In the genomic region with DNA sequence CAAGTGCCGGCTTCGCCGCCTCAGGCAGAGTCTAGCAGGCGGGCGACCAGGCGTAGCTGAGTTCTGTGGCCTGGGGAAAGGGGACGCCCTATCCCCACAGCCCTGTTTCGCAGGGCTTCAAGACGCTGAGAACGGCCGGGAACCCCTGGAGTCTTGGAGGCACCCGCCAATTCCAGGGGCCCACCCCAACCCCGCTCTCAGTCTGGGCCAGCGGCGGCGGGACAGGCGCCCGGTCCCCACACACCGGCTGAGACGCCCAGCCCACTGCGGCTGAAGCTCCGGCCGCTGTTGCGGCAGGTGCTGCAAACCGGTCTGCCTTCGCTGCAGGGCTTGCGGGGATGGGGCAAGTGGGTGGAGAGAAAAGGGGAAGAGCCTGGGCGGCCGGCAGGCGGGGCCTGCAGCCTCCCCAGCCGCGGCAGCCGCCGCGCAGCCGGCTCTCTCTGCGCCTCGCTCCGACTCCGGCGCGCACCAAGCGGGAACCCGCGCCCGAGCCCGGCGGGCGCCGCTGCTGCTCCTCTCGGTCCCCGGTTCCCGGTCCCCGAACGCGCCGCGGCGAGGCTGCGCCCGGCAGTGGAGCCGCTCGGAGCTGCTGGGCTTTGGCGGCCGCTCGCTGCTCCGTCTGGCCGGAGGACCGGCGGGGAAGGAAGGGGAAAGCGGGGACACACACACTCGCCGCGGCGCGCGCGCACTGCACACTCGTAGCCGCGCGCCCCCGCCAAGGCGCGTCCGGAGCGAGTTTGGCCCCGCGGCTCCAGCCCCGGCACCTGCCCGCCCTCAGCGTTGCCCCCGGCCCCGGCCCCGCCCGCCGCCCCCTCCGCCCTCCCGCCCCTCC, we compare ENCODE assay signal across 9 cellular contexts. TPM values are rescaled to one million over a fixed set of nuclear protein-coding genes. Genes with fewer than 3 reads are reported as not detected.
A peak's percentile ranks its signal among the peaks of the same experiment; 100 is the strongest.
DNase-seq lines count a peak whose midpoint lies in the region; ATAC-seq and TF ChIP-seq lines count a peak whose summit lies in the region.
"Had no signal": no experiment of that assay in that cellular context is flagged by ENCODE, and none has a peak within 500 bp of the region (broad histone marks: within the 10 kb centered on the region; RNA-seq: fewer than 3 reads in every experiment).

A gene with protein sequence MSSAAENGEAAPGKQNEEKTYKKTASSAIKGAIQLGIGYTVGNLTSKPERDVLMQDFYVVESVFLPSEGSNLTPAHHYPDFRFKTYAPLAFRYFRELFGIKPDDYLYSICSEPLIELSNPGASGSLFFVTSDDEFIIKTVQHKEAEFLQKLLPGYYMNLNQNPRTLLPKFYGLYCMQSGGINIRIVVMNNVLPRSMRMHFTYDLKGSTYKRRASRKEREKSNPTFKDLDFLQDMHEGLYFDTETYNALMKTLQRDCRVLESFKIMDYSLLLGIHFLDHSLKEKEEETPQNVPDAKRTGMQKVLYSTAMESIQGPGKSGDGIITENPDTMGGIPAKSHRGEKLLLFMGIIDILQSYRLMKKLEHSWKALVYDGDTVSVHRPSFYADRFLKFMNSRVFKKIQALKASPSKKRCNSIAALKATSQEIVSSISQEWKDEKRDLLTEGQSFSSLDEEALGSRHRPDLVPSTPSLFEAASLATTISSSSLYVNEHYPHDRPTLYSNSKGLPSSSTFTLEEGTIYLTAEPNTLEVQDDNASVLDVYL (plus strand): TSS at position 437 of the 832 bp plus-strand sequence. CDS start 117,375 bp downstream, outside the sequence.

- H3K79me2 ChIP-seq in GM23338 (replicated peaks; ENCODE audit: insufficient read depth) (peaks cover 5% of the 10 kb centered on the region; the same call in 1 of the 2 replicates), SU-DHL-6 (ENCODE audit: insufficient read depth, low read length) (no peaks in the 10 kb centered on the region)

- peaks cover 23% of the 10 kb centered on the region for H3K4me1 ChIP-seq in GM23338 (ENCODE audit: insufficient read depth)
- H3K4me1 ChIP-seq in colonic mucosa: no peaks in the 10 kb centered on the region
- peaks cover 4 to 46% of the 10 kb centered on the region in 2 donors for H3K4me1 ChIP-seq in left lung

- H4K20me1 ChIP-seq in GM23338 (replicated peaks; ENCODE audit: insufficient read depth): no peaks in the 10 kb centered on the region
- peaks cover 4% of the 10 kb centered on the region; the same call in 1 of the 2 replicates for H4K20me1 ChIP-seq in SU-DHL-6 (ENCODE audit: low read depth, low read length)

- no peaks in the 10 kb centered on the region for H3K9me3 ChIP-seq in SU-DHL-6 (ENCODE audit: insufficient read depth, low read length)
- no peaks in the 10 kb centered on the region for H3K9me3 ChIP-seq in colonic mucosa
- H3K9me3 ChIP-seq in left lung: no peaks in the 10 kb centered on the region

- H3K4me1 Mint-ChIP-seq in GM23338: peaks cover 31% of the 10 kb centered on the region

- H3F3A ChIP-seq in GM23338 (replicated peaks; ENCODE audit: low read depth) (peaks cover 8% of the 10 kb centered on the region), SU-DHL-6 (ENCODE audit: insufficient read depth) (no peaks in the 10 kb centered on the region)

- peak within 1 kb of the TSS; percentile 99 for H3K4me2 ChIP-seq in GM23338
- peak within 1 kb of the TSS; percentile 88 for H3K4me2 ChIP-seq in SU-DHL-6 (ENCODE audit: low read depth, low read length, poor library complexity, severe bottlenecking)

- H3K27me3 Mint-ChIP-seq in GM23338 (ENCODE audit: insufficient read depth, low read depth, poor library complexity): peaks cover 20% of the 10 kb centered on the region

- H3K27ac ChIP-seq in GM23338 (ENCODE audit: low read depth) (no peak within 1 kb of the TSS), SU-DHL-6 (ENCODE audit: low read depth, low read length) (peak within 1 kb of the TSS; percentile 52; the same call in 1 of the 2 replicates), colonic mucosa (peak within 1 kb of the TSS; percentile 88), left lung (peak within 1 kb of the TSS; percentile 85 to 86)
- H3K27ac ChIP-seq: 22Rv1 had no signal

- DNase-seq in NCI-H1436 (lab: John Stamatoyannopoulos, UW) (peak; percentile 43), NCI-H1436 treated with DMSO at 0.1 percent for 48 hours (lab: John Stamatoyannopoulos, UW) (no peak), GM23338 (ENCODE audit: low spot score) (peak; percentile 82), LNCaP clone FGC (ENCODE audit: low read depth) (peak; percentile 34), colonic mucosa (peak; percentile 89), left lung (peak; percentile 88 to 97)
- peak; percentile 32 to 68 for DNase-seq in stimulated activated CD4-positive, alpha-beta T cell treated with anti-CD3 and anti-CD28 coated beads, Interleukin-2, amount 100 ng/mL, for 24 hours

- H3K36me3 Mint-ChIP-seq in GM23338 (ENCODE audit: low read depth): no peaks in the 10 kb centered on the region; the same call in 2 of the 3 replicates

- H3K9ac ChIP-seq in SU-DHL-6 (ENCODE audit: low read length) (peak within 1 kb of the TSS; percentile 57), colonic mucosa (ENCODE audit: low read depth in 2 of 2, low read length in 2 of 2) (peak within 1 kb of the TSS; percentile 88 to 89)

- no peaks in the 10 kb centered on the region for H3K9me3 Mint-ChIP-seq in GM23338

- H2AFZ ChIP-seq in GM23338 (peak within 1 kb of the TSS; percentile 97), SU-DHL-6 (ENCODE audit: low read depth, low read length, severe bottlenecking) (peak within 1 kb of the TSS; percentile 90)

- no peak within 1 kb of the TSS for H3K27ac Mint-ChIP-seq in GM23338

- ATAC-seq in GM23338: peak; percentile 82
- peak; percentile 94 for ATAC-seq in left lung

- TF ChIP-seq CTCF in GM23338 (conservative IDR thresholded peaks at IDR 0.05; ENCODE audit: low read depth in 2 of 2) (no peak), LNCaP clone FGC (IDR thresholded peaks at IDR 0.05; ENCODE audit: control insufficient read depth, extremely low read depth, insufficient read depth) (no peak), SU-DHL-6 (IDR thresholded peaks at IDR 0.05; ENCODE audit: insufficient read depth, low read length, poor library complexity, severe bottlenecking) (no peak), colonic mucosa (IDR thresholded peaks at IDR 0.05) (no peak), left lung (IDR thresholded peaks at IDR 0.05) (no peak)

- intact Hi-C loops in colonic mucosa (cut with DNase I): loop anchor here (5.0 to 10.0 kb wide), 3 partner anchors 77 to 292 kb away; a partner anchor contains a TSS
- intact Hi-C loops in left lung (cut with DNase I): no loop called here

- H3K36me3 ChIP-seq in GM23338 (ENCODE audit: insufficient read depth) (no peaks in the 10 kb centered on the region; the same call in 1 of the 2 replicates), SU-DHL-6 (ENCODE audit: low read length) (no peaks in the 10 kb centered on the region), colonic mucosa (no peaks in the 10 kb centered on the region), left lung (no peaks in the 10 kb centered on the region)

- H3K4me3 Mint-ChIP-seq in GM23338: peak within 1 kb of the TSS; percentile 88

- H3K27me3 ChIP-seq in GM23338 (ENCODE audit: insufficient read depth) (peaks cover 54% of the 10 kb centered on the region), SU-DHL-6 (ENCODE audit: low read length) (no peaks in the 10 kb centered on the region), colonic mucosa (no peaks in the 10 kb centered on the region), left lung (peaks cover 0 to 29% of the 10 kb centered on the region in 2 donors)

- H3K9me2 ChIP-seq in GM23338 (ENCODE audit: insufficient read depth) (no peaks in the 10 kb centered on the region), SU-DHL-6 (replicated peaks; ENCODE audit: insufficient read depth, low read length) (no peaks in the 10 kb centered on the region)

- H3K4me3 ChIP-seq in GM23338 (peak within 1 kb of the TSS; percentile 95), LNCaP clone FGC (ENCODE audit: low read depth, low read length) (peak within 1 kb of the TSS; percentile 40), SU-DHL-6 (ENCODE audit: insufficient read depth, low read length, poor library complexity, severe bottlenecking) (peak within 1 kb of the TSS; percentile 71), colonic mucosa (peak within 1 kb of the TSS; percentile 60), left lung (peak within 1 kb of the TSS; percentile 57 to 61)

TF ChIP-seq in GM23338, 12 proteins besides CTCF, POLR2A, EP300 and RAD21:
- no peak for TF ChIP-seq STAT1 (IDR thresholded peaks at IDR 0.05; ENCODE audit: unreplicated experiment)
- TF ChIP-seq EZH2phosphoT487 (IDR thresholded peaks at IDR 0.05; ENCODE audit: unreplicated experiment): no peak
- TF ChIP-seq POLR2AphosphoS5 (IDR thresholded peaks at IDR 0.05; ENCODE audit: low read depth): 0 out of 2 replicates have a peak, but pooled peaks have one; percentile 34
- TF ChIP-seq NANOG (IDR thresholded peaks at IDR 0.05; ENCODE audit: borderline replicate concordance): no peak
- TF ChIP-seq EZH2 (IDR thresholded peaks at IDR 0.05; ENCODE audit: low read depth, unreplicated experiment): no peak
- no peak for TF ChIP-seq CREB1 (CRISPR knock-in tag; IDR thresholded peaks at IDR 0.05; ENCODE audit: low read depth)
- TF ChIP-seq JUNB (IDR thresholded peaks at IDR 0.05; ENCODE audit: unreplicated experiment): no peak

RNA-seq across cellular contexts. Expression of the gene that starts here (rescaled TPM):
- 2.8 and 3.2 TPM in 2 replicates for total RNA-seq in GM23338 (2014; rRNA removed; shearing (Covaris generic))
- 1.3 and 2.1 TPM in 2 replicates for polyA plus RNA-seq in GM23338 (2016; fragmentation: Nextera tagmentation; extraction: Ambion mirVana)
- total RNA-seq in colonic mucosa: 10 to 100 TPM; 59.2 to 74.2 TPM
- 10 to 100 TPM; 24.8 to 31.0 TPM for total RNA-seq in left lung

Comparison
In these comparisons a context has a peak if more than half of its experiments do, and no peak if none do; other contexts are left out.
1. H3K4me3 ChIP-seq: peak in every context shown above with its lines; median percentile 95 in GM23338; 71 in SU-DHL-6; 60 in colonic mucosa; 59 in left lung; 40 in LNCaP clone FGC.